Comparison of ENCODE assay signal across 8 cellular contexts in the genomic region with DNA sequence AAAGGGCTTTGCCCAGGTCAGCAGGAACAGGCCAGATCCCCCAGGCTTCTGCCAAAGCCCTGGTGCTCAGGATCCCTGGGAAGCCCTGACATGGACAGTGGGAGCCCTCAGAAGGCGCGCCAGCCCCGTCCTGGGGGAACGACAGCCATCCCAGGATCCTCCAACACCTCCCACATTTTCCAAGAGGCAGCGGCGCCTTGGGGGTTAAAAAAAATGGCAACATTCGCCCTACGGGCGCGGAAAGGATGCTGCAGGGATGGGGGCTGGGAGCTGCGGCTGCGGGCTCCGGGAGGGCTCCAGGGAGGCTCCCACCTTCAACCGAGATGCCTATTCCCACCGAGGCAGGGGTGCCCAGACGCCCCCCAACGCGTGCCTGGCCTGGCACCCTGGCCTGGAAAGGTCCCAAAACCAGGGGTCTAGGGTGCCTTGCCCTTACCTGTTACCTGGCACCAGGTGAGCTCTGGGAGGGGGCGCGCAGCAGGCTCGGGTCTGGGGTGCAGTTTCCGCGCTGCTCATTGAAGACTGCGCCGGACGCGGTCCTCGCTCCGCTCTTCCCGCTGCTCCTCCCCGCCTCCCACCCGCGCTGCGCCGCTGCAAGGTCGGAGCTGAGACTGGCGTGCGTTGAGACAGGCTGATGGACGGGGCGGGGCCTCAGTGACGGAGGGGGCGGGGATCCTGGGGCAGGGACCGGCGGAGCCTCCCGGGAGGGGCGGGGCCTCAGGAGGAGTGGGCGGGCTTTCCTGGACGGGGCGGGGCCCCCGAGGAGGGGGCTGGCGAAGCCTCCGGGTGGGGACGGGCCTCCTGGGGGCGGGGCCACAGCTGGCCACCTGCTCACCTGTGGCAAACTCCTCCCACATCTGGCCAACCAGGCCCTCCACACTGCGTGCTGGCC. TPM values are rescaled to one million over a fixed set of nuclear protein-coding genes. Genes with fewer than 3 reads are reported as not detected.
DNase-seq lines count a peak whose midpoint lies in the region; ATAC-seq and TF ChIP-seq lines count a peak whose summit lies in the region.

A gene (minus strand): TSS at position 613 of the 892 bp plus-strand sequence. CDS start 6,228 bp downstream, outside the sequence.

- H3K4me2 ChIP-seq in skeletal muscle satellite cell (ENCODE audit: low read length) = peak within 1 kb of the TSS; percentile 100

- H3K36me3 ChIP-seq in breast epithelium = no peaks in the 10 kb centered on the region
- H3K36me3 ChIP-seq in skeletal muscle satellite cell (ENCODE audit: insufficient read depth, low read length) = no peaks in the 10 kb centered on the region

- TF ChIP-seq CTCF in VCaP (conservative IDR thresholded peaks at IDR 0.05) = no peak
- TF ChIP-seq CTCF in breast epithelium (IDR thresholded peaks at IDR 0.05) = no peak

- peak within 1 kb of the TSS; percentile 57 for H3K9ac ChIP-seq in skeletal muscle satellite cell (ENCODE audit: low read depth, low read length)

- H3K4me3 ChIP-seq in GM08714 (ENCODE audit: low read length) = peak within 1 kb of the TSS; percentile 49; the same call in 1 of the 2 replicates
- H3K4me3 ChIP-seq in breast epithelium = peak within 1 kb of the TSS; percentile 46 to 75 (median 64)
- H3K4me3 ChIP-seq in iPS-18c (ENCODE audit: insufficient read depth, low read depth, low read length) = peak within 1 kb of the TSS; percentile 89
- H3K4me3 ChIP-seq in skeletal muscle satellite cell (ENCODE audit: low read length) = peak within 1 kb of the TSS; percentile 83

- H3K27ac ChIP-seq in VCaP (peak within 1 kb of the TSS; percentile 62; the same call in 1 of the 2 replicates), breast epithelium (peak within 1 kb of the TSS; percentile 69 to 74)

- intact Hi-C loops in breast epithelium (cut with DNase I; ENCODE audit: low total_unique reads) = loop anchor here (10.0 kb wide), 1 partner anchor 79 kb away; no protein-coding TSS in a partner anchor

- DNase-seq in NCI-H2107 treated with DMSO at 0.1 percent for 48 hours (lab: John Stamatoyannopoulos, UW; ENCODE audit: unreplicated experiment) = peak; percentile 84
- peak; percentile 92 to 96 for DNase-seq in breast epithelium (ENCODE audit: low spot score in 2 of 2)

- H3K9me3 ChIP-seq in breast epithelium (no peaks in the 10 kb centered on the region), iPS-18c (ENCODE audit: control insufficient read depth, insufficient read depth, low read length) (no peaks in the 10 kb centered on the region), skeletal muscle satellite cell (replicated peaks; ENCODE audit: low read length) (no peaks in the 10 kb centered on the region)

- ATAC-seq in HG02884 (IDR thresholded peaks at IDR 0.05; ENCODE audit: unreplicated experiment) (peak; percentile 65), HG02938 (IDR thresholded peaks at IDR 0.05; ENCODE audit: unreplicated experiment) (no peak)

- no peak for TF ChIP-seq POLR2A in breast epithelium (IDR thresholded peaks at IDR 0.05)

- H3K4me1 ChIP-seq in breast epithelium (peaks cover 5 to 21% of the 10 kb centered on the region in 2 donors), skeletal muscle satellite cell (ENCODE audit: control insufficient read depth, insufficient read depth, low read length) (peaks cover 30% of the 10 kb centered on the region)

- H3K27me3 ChIP-seq in breast epithelium (no peaks in the 10 kb centered on the region), skeletal muscle satellite cell (ENCODE audit: control insufficient read depth, insufficient read depth, low read length) (no peaks in the 10 kb centered on the region)

RNA-seq across cellular contexts. Expression of the gene that starts here (rescaled TPM):
- 1 to 10 TPM in 2 of 3 donors, under 1 TPM in 1; 0.96 to 8.6 (median 6.2) TPM for total RNA-seq in breast epithelium
- 9.0 and 9.9 TPM in 2 replicates for total RNA-seq in skeletal muscle satellite cell (2012; rRNA removed)
